8 cellular contexts compared by ENCODE assay signal in the genomic region with DNA sequence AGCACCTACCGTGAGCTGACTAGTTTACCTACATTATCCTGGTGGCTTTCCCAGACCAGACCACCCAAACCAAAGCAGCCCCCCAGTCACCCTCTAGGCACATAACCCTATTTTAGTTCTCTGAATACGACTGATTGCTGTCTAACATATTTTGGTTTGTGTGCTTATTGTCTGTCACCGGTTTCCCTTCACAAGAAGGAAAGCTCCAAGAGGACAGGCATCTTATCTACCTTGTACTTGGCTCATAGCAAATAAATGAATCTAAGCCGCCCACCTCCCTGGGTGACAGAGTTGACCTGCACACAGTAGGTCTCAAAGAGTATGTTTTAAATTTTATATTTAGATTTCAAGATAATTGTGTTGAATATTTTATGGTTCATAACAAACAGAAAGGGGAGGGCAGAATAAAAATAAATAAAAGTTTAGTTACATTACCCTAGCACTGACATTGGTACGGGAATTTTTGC. TPM values are rescaled to one million over a fixed set of nuclear protein-coding genes. Genes with fewer than 3 reads are reported as not detected.
DNase-seq lines count a peak whose midpoint lies in the region; ATAC-seq and TF ChIP-seq lines count a peak whose summit lies in the region.

No MANE protein-coding gene starts in this region.

- H4K20me1 ChIP-seq in neural progenitor cell (ENCODE audit: low read depth), result peaks cover 35% of the 10 kb centered on the region

- H3K27ac ChIP-seq in CD4-positive, CD25-positive, alpha-beta regulatory T cell (ENCODE audit: insufficient read depth, low read length, poor library complexity, severe bottlenecking), result peak overlapping the region; percentile 86
- H3K27ac ChIP-seq in ectodermal cell (ENCODE audit: insufficient read depth, low read depth, low read length, poor library complexity, severe bottlenecking), result no peak overlapping the region
- H3K27ac ChIP-seq in neural progenitor cell, result no peak overlapping the region

- peaks cover 47 to 62% (median 54%) of the 10 kb centered on the region in 4 donors for H3K4me1 Mint-ChIP-seq in CD4-positive, CD25-positive, alpha-beta regulatory T cell
- H3K4me1 Mint-ChIP-seq in neural progenitor cell, result peaks cover 31% of the 10 kb centered on the region

- peak overlapping the region; percentile 53 for H3K9ac ChIP-seq in neural progenitor cell

- no peak for TF ChIP-seq CTCF in neural progenitor cell (IDR thresholded peaks at IDR 0.05)

- H3K36me3 Mint-ChIP-seq in CD4-positive, CD25-positive, alpha-beta regulatory T cell, result peaks cover 24% of the 10 kb centered on the region
- H3K36me3 Mint-ChIP-seq in neural progenitor cell, result peaks cover 25% of the 10 kb centered on the region

- intact Hi-C loops in posterior vena cava (cut with DNase I), result loop anchor here in 1 of 2 donors (2.0 to 5.0 kb wide), 2 partner anchors 44 to 239 kb away; a partner anchor contains a TSS

- peaks cover 4% of the 10 kb centered on the region for H3F3A ChIP-seq in neural progenitor cell (ENCODE audit: low read depth)

- no peak for DNase-seq in CD4-positive, CD25-positive, alpha-beta regulatory T cell
- DNase-seq in NCI-H1417 treated with DMSO at 0.1 percent for 48 hours (lab: John Stamatoyannopoulos, UW) (peak; percentile 3), neural progenitor cell (ENCODE audit: low spot score) (no peak), posterior vena cava (ENCODE audit: low spot score) (no peak), NCI-H146 treated with DMSO at 0.1 percent for 48 hours (lab: John Stamatoyannopoulos, UW; ENCODE audit: unreplicated experiment) (no peak), EL (no peak)

- peaks cover 0 to 10% (median 2%) of the 10 kb centered on the region in 7 donors for H3K9me3 Mint-ChIP-seq in CD4-positive, CD25-positive, alpha-beta regulatory T cell
- peaks cover 10% of the 10 kb centered on the region for H3K9me3 Mint-ChIP-seq in neural progenitor cell

- ATAC-seq in CD4-positive, CD25-positive, alpha-beta regulatory T cell (ENCODE audit: low read depth in 2 of 2), result no peak
- no peak for ATAC-seq in GM19324 (IDR thresholded peaks at IDR 0.05; ENCODE audit: low FRiP score, unreplicated experiment)

- H3K79me2 ChIP-seq in neural progenitor cell (ENCODE audit: low read depth), result peaks cover 56% of the 10 kb centered on the region

- H3K4me3 Mint-ChIP-seq in CD4-positive, CD25-positive, alpha-beta regulatory T cell, result peak overlapping the region; percentile 91 to 93 (median 92)
- peak overlapping the region; percentile 90 for H3K4me3 Mint-ChIP-seq in neural progenitor cell

- H3K27me3 Mint-ChIP-seq in CD4-positive, CD25-positive, alpha-beta regulatory T cell, result no peaks in the 10 kb centered on the region
- H3K27me3 Mint-ChIP-seq in neural progenitor cell (ENCODE audit: insufficient read depth, low read depth), result no peaks in the 10 kb centered on the region

- H3K4me3 ChIP-seq in CD4-positive, CD25-positive, alpha-beta regulatory T cell (ENCODE audit: low read depth, low read length), result peak overlapping the region; percentile 89
- H3K4me3 ChIP-seq in ectodermal cell (ENCODE audit: insufficient read depth, low read depth, low read length) (peak overlapping the region; percentile 87), neural progenitor cell (peak overlapping the region; percentile 79)

- H3K9me3 ChIP-seq in CD4-positive, CD25-positive, alpha-beta regulatory T cell (ENCODE audit: control insufficient read depth in 2 of 2, low read length in 2 of 2), result no peaks in the 10 kb centered on the region
- H3K9me3 ChIP-seq in ectodermal cell (ENCODE audit: control insufficient read depth, low read length) (no peaks in the 10 kb centered on the region), neural progenitor cell (ENCODE audit: low read depth) (peaks cover under 1% of the 10 kb centered on the region)

- peaks cover 44% of the 10 kb centered on the region for H3K4me1 ChIP-seq in CD4-positive, CD25-positive, alpha-beta regulatory T cell (ENCODE audit: control insufficient read depth, insufficient read depth, low read length, poor library complexity, severe bottlenecking)
- peaks cover 16% of the 10 kb centered on the region for H3K4me1 ChIP-seq in ectodermal cell (ENCODE audit: control insufficient read depth, insufficient read depth, low read length)
- H3K4me1 ChIP-seq in neural progenitor cell, result peaks cover 33% of the 10 kb centered on the region

- no peaks in the 10 kb centered on the region for H3K27me3 ChIP-seq in CD4-positive, CD25-positive, alpha-beta regulatory T cell (ENCODE audit: control insufficient read depth, insufficient read depth, low read length)
- H3K27me3 ChIP-seq in ectodermal cell (ENCODE audit: control insufficient read depth, insufficient read depth, low read length, poor library complexity, severe bottlenecking) (no peaks in the 10 kb centered on the region), neural progenitor cell (no peaks in the 10 kb centered on the region)

- peak overlapping the region; percentile 83 for H2AFZ ChIP-seq in neural progenitor cell (replicated peaks)

- H3K36me3 ChIP-seq in CD4-positive, CD25-positive, alpha-beta regulatory T cell (ENCODE audit: control insufficient read depth, insufficient read depth, low read length), result peaks cover 13% of the 10 kb centered on the region
- H3K36me3 ChIP-seq in ectodermal cell (ENCODE audit: control insufficient read depth, insufficient read depth, low read length) (peaks cover 10% of the 10 kb centered on the region), neural progenitor cell (peaks cover 6% of the 10 kb centered on the region)

- peak overlapping the region; percentile 93 for H3K4me2 ChIP-seq in neural progenitor cell

- peak overlapping the region in 2 of 3 donors; percentile 49 to 88 for H3K27ac Mint-ChIP-seq in CD4-positive, CD25-positive, alpha-beta regulatory T cell
- H3K27ac Mint-ChIP-seq in neural progenitor cell, result no peak overlapping the region

- 64 to 69% methylated on average over 5 of the region's 5 CpGs for WGBS in ectodermal cell, 2 experiments

RNA-seq across cellular contexts. Expression of a gene that starts 0.9 kb away (rescaled TPM):
- 75.6 TPM for total RNA-seq in CD4-positive, CD25-positive, alpha-beta regulatory T cell
- polyA plus RNA-seq in CD4-positive, CD25-positive, alpha-beta regulatory T cell, result 100 to 1,000 TPM in 3 of 4 donors, 10 to 100 TPM in 1; 93.3 to 166 (median 141) TPM
- polyA plus RNA-seq in ectodermal cell (2013, experiment 1 of 4), result 344 TPM
- 421 TPM for polyA plus RNA-seq in ectodermal cell (2013, experiment 2 of 4)
- polyA plus RNA-seq in ectodermal cell (2013, experiment 3 of 4), result 333 TPM
- 384 TPM for polyA plus RNA-seq in ectodermal cell (2013, experiment 4 of 4)
- total RNA-seq in neural progenitor cell (ENCODE audit: low replicate concordance) (322 and 441 TPM in 2 replicates), posterior vena cava (100 to 1,000 TPM; 168 to 186 TPM)
